Comparison of ENCODE assay signal across 29 cellular contexts in the genomic region with DNA sequence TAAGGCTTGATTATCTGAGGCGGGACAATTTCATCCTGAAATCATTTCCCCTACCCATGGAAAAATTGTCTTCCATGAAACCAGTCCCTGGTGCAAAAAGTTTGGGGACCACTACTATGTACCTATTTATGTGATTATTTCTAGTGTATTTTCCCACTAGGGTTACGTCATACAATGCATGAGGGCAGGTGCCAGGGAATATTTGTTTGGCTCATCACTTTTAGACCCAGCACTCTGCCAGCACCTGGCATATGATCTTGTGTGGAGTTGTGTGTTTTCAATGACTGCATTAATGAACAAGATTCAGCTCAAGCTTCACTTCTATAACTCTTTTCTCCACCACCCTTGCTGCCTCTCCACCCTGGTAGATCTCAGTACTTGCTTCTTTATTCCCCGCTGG.
"Had no signal": no experiment of that assay in that cellular context is flagged by ENCODE, and none has a peak within 500 bp of the region (broad histone marks: within the 10 kb centered on the region; RNA-seq: fewer than 3 reads in every experiment).

No MANE protein-coding gene starts in this region.

- H3K36me3 ChIP-seq: ascending aorta, cardiac muscle cell had no signal

- H3K4me1 ChIP-seq: ascending aorta had no signal

- H3K27me3 ChIP-seq: ascending aorta, cardiac muscle cell had no signal

- DNase-seq: activated B cell treated with CpG ODN at 0.5 μM for 24 hours; activated CD4-positive, alpha-beta memory T cell treated with anti-CD3 and anti-CD28 coated beads for 36 hours; activated CD4-positive, alpha-beta T cell treated with anti-CD3 and anti-CD28 coated beads for 4 hours; activated CD4-positive, alpha-beta T cell treated with anti-CD3 and anti-CD28 coated beads, Interleukin-2, amount 10 ng/mL, durations not matched to agents 24 days and 14 days; activated CD4-positive, alpha-beta T cell treated with anti-CD3 and anti-CD28 coated beads, Interleukin-2, amount 50 U/mL, for 1 hour; activated CD4-positive, alpha-beta T cell treated with anti-CD3 and anti-CD28 coated beads, Interleukin-2, amount 50 U/mL, for 4 hours; activated CD4-positive, CD25-positive, alpha-beta regulatory T cell treated with anti-CD3 and anti-CD28 coated beads, Interleukin-2, amount 50 U/mL, for 72 hours; activated CD8-positive, alpha-beta memory T cell treated with anti-CD3 and anti-CD28 coated beads, Interleukin-2, amount 50 U/mL, for 4 hours; activated CD8-positive, alpha-beta T cell treated with anti-CD3 and anti-CD28 coated beads for 36 hours; activated gamma-delta T cell; activated naive CD4-positive, alpha-beta T cell treated with anti-CD3 and anti-CD28 coated beads, Interleukin-2, amount 10 ng/mL, durations not matched to agents 7 days and 5 days; activated naive CD4-positive, alpha-beta T cell treated with Interleukin-2 at 50 U/mL for 16 hours; activated naive CD8-positive, alpha-beta T cell treated with anti-CD3 and anti-CD28 coated beads, Interleukin-2, amount 10 ng/mL, durations not matched to agents 7 days and 5 days; activated naive CD8-positive, alpha-beta T cell treated with anti-CD3 and anti-CD28 coated beads, Interleukin-2, amount 50 U/mL, for 24 hours; activated T-cell treated with anti-CD3 and anti-CD28 coated beads for 4 hours; activated T-cell treated with anti-CD3 and anti-CD28 coated beads, Interleukin-2, amount 50 U/mL, for 1 hour; activated T-cell treated with anti-CD3 and anti-CD28 coated beads, Interleukin-2, amount 50 U/mL, for 4 hours; activated T-cell treated with anti-CD3 and anti-CD28 coated beads, Interleukin-2, amount 50 U/mL, for 72 hours; amygdala; anterior cingulate cortex; caudate nucleus; cerebellar nuclear complex; T-helper 1 cell; T-helper 2 cell; T-helper 9 cell had no signal

- ATAC-seq: activated CD8-positive, alpha-beta T cell treated with anti-CD3 and anti-CD28 coated beads for 36 hours; activated naive CD8-positive, alpha-beta T cell treated with anti-CD3 and anti-CD28 coated beads, Interleukin-2, amount 50 U/mL, for 24 hours; activated T-cell treated with anti-CD3 and anti-CD28 coated beads, Interleukin-2, amount 50 U/mL, for 4 hours; activated T-cell treated with anti-CD3 and anti-CD28 coated beads, Interleukin-2, amount 50 U/mL, for 72 hours; activated T-helper 17 cell treated with anti-CD3 and anti-CD28 coated beads, Interleukin-2, amount 50 U/mL, for 72 hours had no signal

- H3K27ac ChIP-seq: ascending aorta, cardiac muscle cell, VCaP had no signal

- H3K9me3 ChIP-seq: ascending aorta had no signal

- H3K4me3 ChIP-seq: ascending aorta, cardiac muscle cell had no signal
